In genomic region chr16:20741555-20742285, GRCh38 we compare ENCODE assay signal across 1 cellular context.
TF ChIP-seq lines count a peak whose summit lies in the region.

A gene with protein sequence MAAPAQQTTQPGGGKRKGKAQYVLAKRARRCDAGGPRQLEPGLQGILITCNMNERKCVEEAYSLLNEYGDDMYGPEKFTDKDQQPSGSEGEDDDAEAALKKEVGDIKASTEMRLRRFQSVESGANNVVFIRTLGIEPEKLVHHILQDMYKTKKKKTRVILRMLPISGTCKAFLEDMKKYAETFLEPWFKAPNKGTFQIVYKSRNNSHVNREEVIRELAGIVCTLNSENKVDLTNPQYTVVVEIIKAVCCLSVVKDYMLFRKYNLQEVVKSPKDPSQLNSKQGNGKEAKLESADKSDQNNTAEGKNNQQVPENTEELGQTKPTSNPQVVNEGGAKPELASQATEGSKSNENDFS (minus strand): TSS chr16:20741818. CDS start chr16:20741739, 79 bp downstream.

TF ChIP-seq in K562, 482 proteins besides CTCF, POLR2A, EP300 and RAD21 (continued from another document):
- TF ChIP-seq, protein P1, sequence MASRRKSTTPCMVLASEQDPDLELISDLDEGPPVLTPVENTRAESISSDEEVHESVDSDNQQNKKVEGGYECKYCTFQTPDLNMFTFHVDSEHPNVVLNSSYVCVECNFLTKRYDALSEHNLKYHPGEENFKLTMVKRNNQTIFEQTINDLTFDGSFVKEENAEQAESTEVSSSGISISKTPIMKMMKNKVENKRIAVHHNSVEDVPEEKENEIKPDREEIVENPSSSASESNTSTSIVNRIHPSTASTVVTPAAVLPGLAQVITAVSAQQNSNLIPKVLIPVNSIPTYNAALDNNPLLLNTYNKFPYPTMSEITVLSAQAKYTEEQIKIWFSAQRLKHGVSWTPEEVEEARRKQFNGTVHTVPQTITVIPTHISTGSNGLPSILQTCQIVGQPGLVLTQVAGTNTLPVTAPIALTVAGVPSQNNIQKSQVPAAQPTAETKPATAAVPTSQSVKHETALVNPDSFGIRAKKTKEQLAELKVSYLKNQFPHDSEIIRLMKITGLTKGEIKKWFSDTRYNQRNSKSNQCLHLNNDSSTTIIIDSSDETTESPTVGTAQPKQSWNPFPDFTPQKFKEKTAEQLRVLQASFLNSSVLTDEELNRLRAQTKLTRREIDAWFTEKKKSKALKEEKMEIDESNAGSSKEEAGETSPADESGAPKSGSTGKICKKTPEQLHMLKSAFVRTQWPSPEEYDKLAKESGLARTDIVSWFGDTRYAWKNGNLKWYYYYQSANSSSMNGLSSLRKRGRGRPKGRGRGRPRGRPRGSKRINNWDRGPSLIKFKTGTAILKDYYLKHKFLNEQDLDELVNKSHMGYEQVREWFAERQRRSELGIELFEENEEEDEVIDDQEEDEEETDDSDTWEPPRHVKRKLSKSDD (conservative IDR thresholded peaks at IDR 0.05; ENCODE audit: low read length): peak; percentile 74; the same call in 1 of the 2 replicates
- TF ChIP-seq SMAD2 (IDR thresholded peaks at IDR 0.05; ENCODE audit: low read depth, low read length): no peak
- peak; percentile 70; the same call in 1 of the 2 replicates for TF ChIP-seq MBD2 (IDR thresholded peaks at IDR 0.05; ENCODE audit: borderline replicate concordance, low read depth)
- peak; percentile 71; the same call in 1 of the 2 replicates for TF ChIP-seq L3MBTL2 (IDR thresholded peaks at IDR 0.05)
- peak; percentile 90; the same call in 1 of the 2 replicates for TF ChIP-seq POLR2AphosphoS2 (IDR thresholded peaks at IDR 0.05; ENCODE audit: low read length)
- TF ChIP-seq HDAC8 (tag; IDR thresholded peaks at IDR 0.05): 0 out of 2 replicates have a peak, but pooled peaks have one; percentile 22
- no peak for TF ChIP-seq ZNF316 (IDR thresholded peaks at IDR 0.05)
- TF ChIP-seq ZNF583 (CRISPR knock-in tag; IDR thresholded peaks at IDR 0.05): no peak
- peak; percentile 87 for TF ChIP-seq CXXC5 (CRISPR knock-in tag; IDR thresholded peaks at IDR 0.05)
- TF ChIP-seq ZNF12 (CRISPR knock-in tag; IDR thresholded peaks at IDR 0.05): no peak
- no peak for TF ChIP-seq ZNF77 (CRISPR knock-in tag; IDR thresholded peaks at IDR 0.05)
- peak; percentile 93 for TF ChIP-seq PHF20 (IDR thresholded peaks at IDR 0.05; ENCODE audit: partially characterized antibody)
- TF ChIP-seq U2AF1 (optimal IDR thresholded peaks at IDR 0.05; ENCODE audit: low read depth, low read length): no peak
- no peak for TF ChIP-seq MYBL2 (IDR thresholded peaks at IDR 0.05; ENCODE audit: low read depth)
- TF ChIP-seq MYBL2 (CRISPR knock-in tag; IDR thresholded peaks at IDR 0.05; ENCODE audit: borderline replicate concordance): no peak
- peak; percentile 96 for TF ChIP-seq SIN3B (IDR thresholded peaks at IDR 0.05; ENCODE audit: low read depth)
- no peak for TF ChIP-seq KAT7 (CRISPR knock-in tag; IDR thresholded peaks at IDR 0.05; ENCODE audit: borderline replicate concordance)
- TF ChIP-seq ZNF699 (CRISPR knock-in tag; IDR thresholded peaks at IDR 0.05; ENCODE audit: insufficient replicate concordance): no peak
- no peak for TF ChIP-seq FOXO4 (CRISPR knock-in tag; IDR thresholded peaks at IDR 0.05)
- no peak for TF ChIP-seq NUFIP1 (IDR thresholded peaks at IDR 0.05; ENCODE audit: partially characterized antibody)
